Comparison of ENCODE assay signal across 17 cellular contexts in genomic region chr3:177379045-177379444, GRCh38.
DNase-seq lines count a peak whose midpoint lies in the region; ATAC-seq, FAIRE-seq and TF ChIP-seq lines count a peak whose summit lies in the region.
"Had no signal": no experiment of that assay in that cellular context is flagged by ENCODE, and none has a peak within 500 bp of the region (broad histone marks: within the 10 kb centered on the region; RNA-seq: fewer than 3 reads in every experiment).

No MANE protein-coding gene starts in this region.

- H3K9me1 ChIP-seq in K562 (ENCODE audit: control insufficient read depth, insufficient read depth, low read length) = no peaks in the 10 kb centered on the region

- in situ Hi-C loops in K562 (cut with MboI) = no loop called here

- H3K9ac ChIP-seq in MM.1S (ENCODE audit: low read length) (no peak overlapping the region), K562 (ENCODE audit: insufficient read depth in 1 of 2, low read depth in 2 of 2, low read length in 2 of 2) (no peak overlapping the region)
- H3K9ac ChIP-seq: parathyroid adenoma had no signal

- no peak for TF ChIP-seq EP300 in K562 (IDR thresholded peaks at IDR 0.05; ENCODE audit: low read length)

- peak overlapping the region; percentile 27; the same call in 1 of the 2 replicates for H3K27ac ChIP-seq in MM.1S (ENCODE audit: low read length)
- no peak overlapping the region for H3K27ac ChIP-seq in K562 (ENCODE audit: extremely low read depth, low read depth, low read length)
- H3K27ac ChIP-seq: parathyroid adenoma, skin epidermis, testis had no signal

- DNase-seq in GM12865 (ENCODE audit: low read depth) (peak; percentile 70), MM.1S (peak; percentile 55), K562 (ENCODE audit: extremely low read depth in 1 of 4, low spot score in 3 of 4) (no peak), myocyte (ENCODE audit: low read depth) (peak; percentile 31), cerebellar cortex (ENCODE audit: low spot score) (no peak), NCI-H774 (lab: John Stamatoyannopoulos, UW) (no peak)
- DNase-seq in stimulated activated CD4-positive, alpha-beta T cell treated with anti-CD3 and anti-CD28 coated beads, Interleukin-1b, Interleukin-23, amount 100 ng/mL, for 48 hours = no peak
- DNase-seq: activated CD4-positive, alpha-beta memory T cell treated with anti-CD3 and anti-CD28 coated beads, Interleukin-2, amount 10 ng/mL, durations not matched to agents 7 days and 5 days; activated naive CD8-positive, alpha-beta T cell treated with anti-CD3 and anti-CD28 coated beads, Interleukin-2, amount 10 ng/mL, durations not matched to agents 7 days and 5 days; activated T-cell treated with anti-CD3 and anti-CD28 coated beads, Interleukin-2, amount 50 U/mL, for 72 hours; hippocampal formation; NCI-H1436; stimulated activated CD4-positive, alpha-beta T cell treated with anti-CD3 and anti-CD28 coated beads, Interleukin-4, amount 100 ng/mL, for 4 hours; testis had no signal

- H3K27me3 ChIP-seq in MM.1S (replicated peaks; ENCODE audit: insufficient read depth, low read length) = no peaks in the 10 kb centered on the region
- no peaks in the 10 kb centered on the region for H3K27me3 ChIP-seq in K562 (ENCODE audit: control insufficient read depth in 2 of 2, insufficient read depth in 2 of 2, low read length in 2 of 2)
- H3K27me3 ChIP-seq: testis had no signal

- H3K9me2 ChIP-seq in MM.1S (replicated peaks; ENCODE audit: insufficient read depth, low read length) = no peaks in the 10 kb centered on the region

- H3K36me3 ChIP-seq in MM.1S (replicated peaks; ENCODE audit: insufficient read depth, low read length) = no peaks in the 10 kb centered on the region
- H3K36me3 ChIP-seq in K562 (ENCODE audit: control insufficient read depth, insufficient read depth, low read length) = no peaks in the 10 kb centered on the region

- intact Hi-C loops in K562 (cut with micrococcal nuclease) = no loop called here

- H3F3A ChIP-seq in MM.1S (ENCODE audit: insufficient read depth, low read length) = no peaks in the 10 kb centered on the region

- TF ChIP-seq CTCF in GM12865 (IDR thresholded peaks at IDR 0.05; ENCODE audit: insufficient read depth, low read depth, low read length, missing control alignments) (peak; percentile 39), MM.1S (IDR thresholded peaks at IDR 0.05; ENCODE audit: low read length) (peak; percentile 48), K562 (IDR thresholded peaks at IDR 0.05 in 2 of 3, conservative IDR thresholded peaks at IDR 0.05 in 1 of 3; ENCODE audit: insufficient read depth in 2 of 3, low read depth in 1 of 3, low read length in 3 of 3) (no peak)

- 87% methylated on average over 3 of the region's 3 CpGs for WGBS in K562 (ENCODE audit: insufficient coverage, low coverage, missing lambda C conversion rate)

- peak overlapping the region; percentile 5; the same call in 1 of the 2 replicates for H3K4me2 ChIP-seq in MM.1S (ENCODE audit: low read depth, low read length)
- H3K4me2 ChIP-seq in K562 (ENCODE audit: insufficient read depth, low read length) = no peak overlapping the region

- TF ChIP-seq POLR2A in K562 (conservative IDR thresholded peaks at IDR 0.05) = no peak

- BruUV-seq in K562 (replicated peaks; lab: Mats Ljungman, UMichigan) = no TSS peak

- peak overlapping the region; percentile 42 for H2AFZ ChIP-seq in MM.1S (ENCODE audit: low read length)
- 0 out of 2 replicates have a peak overlapping the region, but pooled peaks have one; percentile 43 for H2AFZ ChIP-seq in K562 (ENCODE audit: low read depth, low read length)
- H2AFZ ChIP-seq: parathyroid adenoma had no signal

- POLR2A ChIA-PET in K562 (lab: Yijun Ruan, JAX) = interaction anchor here (0.7 kb wide), 1 partner anchor 18 kb away, joined by 5 read pairs; no protein-coding TSS in a partner anchor

- H3K9me3 ChIP-seq in MM.1S (replicated peaks; ENCODE audit: insufficient read depth, low read length) (no peaks in the 10 kb centered on the region), K562 (replicated peaks; ENCODE audit: control insufficient read depth, insufficient read depth, low read depth, low read length) (peaks cover 3% of the 10 kb centered on the region; the same call in 1 of the 2 replicates)
- H3K9me3 ChIP-seq: testis had no signal

- peak in 1 of 2 experiments; percentile 41; a peak in 2 of 4 replicates for TF ChIP-seq RAD21 in K562 (CRISPR knock-in tag; conservative IDR thresholded peaks at IDR 0.05 in 1 of 2, IDR thresholded peaks at IDR 0.05 in 1 of 2)

- H4K20me1 ChIP-seq in MM.1S (ENCODE audit: insufficient read depth, low read length) (no peaks in the 10 kb centered on the region), K562 (replicated peaks; ENCODE audit: control insufficient read depth, insufficient read depth, low read length) (no peaks in the 10 kb centered on the region)

- H3K4me1 ChIP-seq in MM.1S (ENCODE audit: low read length) (peaks cover 8% of the 10 kb centered on the region; the same call in 1 of the 2 replicates), K562 (replicated peaks in 1 of 2; ENCODE audit: control insufficient read depth in 2 of 2, insufficient read depth in 2 of 2, low read length in 2 of 2) (no peaks in the 10 kb centered on the region; a peak in 1 of 5 replicates)
- H3K4me1 ChIP-seq: parathyroid adenoma, testis had no signal

- CTCF ChIA-PET in K562 (lab: Yijun Ruan, JAX; ENCODE audit: low intra/inter-chr PET ratio) = no interaction called here

- H3K4me3 ChIP-seq in GM12865 (ENCODE audit: low read depth, low read length) (no peak overlapping the region), MM.1S (ENCODE audit: low read length) (0 out of 2 replicates have a peak overlapping the region, but pooled peaks have one; percentile 3), K562 (no peak overlapping the region)
- H3K4me3 ChIP-seq: skin epidermis, testis had no signal

- peak; percentile 74 for ATAC-seq in K562
- ATAC-seq: activated T-cell treated with anti-CD3 and anti-CD28 coated beads, Interleukin-2, amount 50 U/mL, for 72 hours had no signal

- H3K79me2 ChIP-seq in MM.1S (ENCODE audit: low read length) (no peaks in the 10 kb centered on the region), K562 (ENCODE audit: control insufficient read depth, insufficient read depth, low read length) (no peaks in the 10 kb centered on the region)
- H3K79me2 ChIP-seq: parathyroid adenoma had no signal

- no peak for FAIRE-seq in K562 (lab: Jason Lieb, UNC)
- FAIRE-seq: bronchial epithelial cell had no signal

TF ChIP-seq in K562, 482 proteins besides CTCF, POLR2A, EP300 and RAD21:
- TF ChIP-seq, protein P1, sequence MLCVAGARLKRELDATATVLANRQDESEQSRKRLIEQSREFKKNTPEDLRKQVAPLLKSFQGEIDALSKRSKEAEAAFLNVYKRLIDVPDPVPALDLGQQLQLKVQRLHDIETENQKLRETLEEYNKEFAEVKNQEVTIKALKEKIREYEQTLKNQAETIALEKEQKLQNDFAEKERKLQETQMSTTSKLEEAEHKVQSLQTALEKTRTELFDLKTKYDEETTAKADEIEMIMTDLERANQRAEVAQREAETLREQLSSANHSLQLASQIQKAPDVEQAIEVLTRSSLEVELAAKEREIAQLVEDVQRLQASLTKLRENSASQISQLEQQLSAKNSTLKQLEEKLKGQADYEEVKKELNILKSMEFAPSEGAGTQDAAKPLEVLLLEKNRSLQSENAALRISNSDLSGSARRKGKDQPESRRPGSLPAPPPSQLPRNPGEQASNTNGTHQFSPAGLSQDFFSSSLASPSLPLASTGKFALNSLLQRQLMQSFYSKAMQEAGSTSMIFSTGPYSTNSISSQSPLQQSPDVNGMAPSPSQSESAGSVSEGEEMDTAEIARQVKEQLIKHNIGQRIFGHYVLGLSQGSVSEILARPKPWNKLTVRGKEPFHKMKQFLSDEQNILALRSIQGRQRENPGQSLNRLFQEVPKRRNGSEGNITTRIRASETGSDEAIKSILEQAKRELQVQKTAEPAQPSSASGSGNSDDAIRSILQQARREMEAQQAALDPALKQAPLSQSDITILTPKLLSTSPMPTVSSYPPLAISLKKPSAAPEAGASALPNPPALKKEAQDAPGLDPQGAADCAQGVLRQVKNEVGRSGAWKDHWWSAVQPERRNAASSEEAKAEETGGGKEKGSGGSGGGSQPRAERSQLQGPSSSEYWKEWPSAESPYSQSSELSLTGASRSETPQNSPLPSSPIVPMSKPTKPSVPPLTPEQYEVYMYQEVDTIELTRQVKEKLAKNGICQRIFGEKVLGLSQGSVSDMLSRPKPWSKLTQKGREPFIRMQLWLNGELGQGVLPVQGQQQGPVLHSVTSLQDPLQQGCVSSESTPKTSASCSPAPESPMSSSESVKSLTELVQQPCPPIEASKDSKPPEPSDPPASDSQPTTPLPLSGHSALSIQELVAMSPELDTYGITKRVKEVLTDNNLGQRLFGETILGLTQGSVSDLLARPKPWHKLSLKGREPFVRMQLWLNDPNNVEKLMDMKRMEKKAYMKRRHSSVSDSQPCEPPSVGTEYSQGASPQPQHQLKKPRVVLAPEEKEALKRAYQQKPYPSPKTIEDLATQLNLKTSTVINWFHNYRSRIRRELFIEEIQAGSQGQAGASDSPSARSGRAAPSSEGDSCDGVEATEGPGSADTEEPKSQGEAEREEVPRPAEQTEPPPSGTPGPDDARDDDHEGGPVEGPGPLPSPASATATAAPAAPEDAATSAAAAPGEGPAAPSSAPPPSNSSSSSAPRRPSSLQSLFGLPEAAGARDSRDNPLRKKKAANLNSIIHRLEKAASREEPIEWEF (CRISPR knock-in tag; IDR thresholded peaks at IDR 0.05) = no peak
- TF ChIP-seq KLF16 (IDR thresholded peaks at IDR 0.05) (no peak), ZNF764 (CRISPR knock-in tag; IDR thresholded peaks at IDR 0.05; ENCODE audit: low read depth) (no peak), DMBX1 (CRISPR knock-in tag; IDR thresholded peaks at IDR 0.05; ENCODE audit: borderline replicate concordance) (no peak), ZNF76 (CRISPR knock-in tag; IDR thresholded peaks at IDR 0.05; ENCODE audit: borderline replicate concordance) (no peak), SP1 (CRISPR knock-in tag; IDR thresholded peaks at IDR 0.05) (no peak)

Comparison
In these comparisons a context has a peak if more than half of its experiments do, and no peak if none do; other contexts are left out.
1. DNase-seq: peak in GM12865 (single experiment), MM.1S (single experiment) and myocyte (single experiment); none in K562 (0 of 4), stimulated activated CD4-positive, alpha-beta T cell treated with anti-CD3 and anti-CD28 coated beads, Interleukin-1b, Interleukin-23, amount 100 ng/mL, for 48 hours (single experiment), cerebellar cortex (single experiment) and NCI-H774 (single experiment).
2. CTCF ChIP-seq: peak in GM12865 (single experiment) and MM.1S (single experiment); none in K562 (0 of 3).